8 cellular contexts compared by ENCODE assay signal in the genomic region with DNA sequence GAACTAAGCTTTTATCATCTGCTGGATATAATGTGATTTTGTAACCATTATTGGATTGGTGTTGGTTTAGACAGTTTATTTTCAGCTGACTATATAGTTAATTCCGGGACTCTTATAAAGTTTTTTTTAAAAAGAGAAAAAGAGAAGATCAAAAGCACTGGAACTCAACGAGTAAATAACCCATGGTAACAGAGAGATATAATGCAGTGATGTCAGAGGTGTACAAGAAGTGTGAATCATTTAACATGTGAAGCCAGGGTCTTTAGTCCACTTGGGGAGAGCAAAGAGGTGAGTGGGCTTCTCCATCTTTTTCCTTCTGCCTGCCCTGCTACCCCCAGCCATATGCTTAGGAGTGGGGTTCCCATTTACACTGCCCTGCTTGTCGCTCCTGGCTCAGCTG. TPM values are rescaled to one million over a fixed set of nuclear protein-coding genes. Genes with fewer than 3 reads are reported as not detected.
A peak's percentile ranks its signal among the peaks of the same experiment; 100 is the strongest.
DNase-seq lines count a peak whose midpoint lies in the region; ATAC-seq and TF ChIP-seq lines count a peak whose summit lies in the region.

No MANE protein-coding gene starts in this region.

- WGBS in hepatocyte (ENCODE audit: low lambda C conversion rate, missing lambda C conversion rate): 51% methylated on average over 3 of the region's 3 CpGs

- H3K27ac ChIP-seq in hepatocyte: peak overlapping the region; percentile 100

- H3K36me3 Mint-ChIP-seq in activated CD4-positive, alpha-beta T cell treated with anti-CD3 and anti-CD28 coated beads, Interleukin-2, amount 10 ng/mL, durations not matched to agents 24 days and 14 days (ENCODE audit: low read depth): peaks cover 36% of the 10 kb centered on the region
- H3K36me3 Mint-ChIP-seq in WTC11: peaks cover 37% of the 10 kb centered on the region

- ATAC-seq in WTC11 (no peak), HG03135 (IDR thresholded peaks at IDR 0.05; ENCODE audit: unreplicated experiment) (no peak)

- POLR2A ChIA-PET in WTC11 (lab: Charles Lee): interaction anchor here (0.6 to 0.7 kb wide), 3 partner anchors 46 to 1702 kb away, joined by 3 to 6 read pairs (median 4); no protein-coding TSS in a partner anchor

- TF ChIP-seq CTCF in WTC11 (IDR thresholded peaks at IDR 0.05) (no peak), hepatocyte (IDR thresholded peaks at IDR 0.05; ENCODE audit: poor library complexity) (no peak), GM10266 (IDR thresholded peaks at IDR 0.05; ENCODE audit: control insufficient read depth, insufficient read depth, low read depth, missing control alignments) (no peak)

- peaks cover 4% of the 10 kb centered on the region for H3K4me1 ChIP-seq in hepatocyte (ENCODE audit: insufficient read depth)

- no peaks in the 10 kb centered on the region for H3K27me3 ChIP-seq in hepatocyte

- H3K4me2 ChIP-seq in hepatocyte: peak overlapping the region; percentile 87

- no peaks in the 10 kb centered on the region for H3K9me2 ChIP-seq in hepatocyte (replicated peaks; ENCODE audit: insufficient read depth)

- H2AFZ ChIP-seq in hepatocyte: no peak overlapping the region

- no peaks in the 10 kb centered on the region for H3K9me3 Mint-ChIP-seq in activated CD4-positive, alpha-beta T cell treated with anti-CD3 and anti-CD28 coated beads, Interleukin-2, amount 10 ng/mL, durations not matched to agents 24 days and 14 days
- H3K9me3 Mint-ChIP-seq in WTC11: no peaks in the 10 kb centered on the region

- H3K4me3 ChIP-seq in hepatocyte: peak overlapping the region; percentile 58

- peak overlapping the region; percentile 94 for H3K4me3 Mint-ChIP-seq in activated CD4-positive, alpha-beta T cell treated with anti-CD3 and anti-CD28 coated beads, Interleukin-2, amount 10 ng/mL, durations not matched to agents 24 days and 14 days
- peak overlapping the region; percentile 91 for H3K4me3 Mint-ChIP-seq in WTC11

- no peaks in the 10 kb centered on the region for H3K36me3 ChIP-seq in hepatocyte (replicated peaks; ENCODE audit: insufficient read depth, low read depth)

- no peaks in the 10 kb centered on the region for H3K27me3 Mint-ChIP-seq in activated CD4-positive, alpha-beta T cell treated with anti-CD3 and anti-CD28 coated beads, Interleukin-2, amount 10 ng/mL, durations not matched to agents 24 days and 14 days
- H3K27me3 Mint-ChIP-seq in WTC11 (ENCODE audit: low read depth): peaks cover 2% of the 10 kb centered on the region; the same call in 1 of the 2 replicates

- CTCF ChIA-PET in WTC11 (lab: Charles Lee): interaction anchor here (0.7 to 1.8 kb wide), 5 partner anchors 13 to 550 kb away, joined by 3 to 6 read pairs (median 4); partner anchors contain the start of gene SRD5A3

- peaks cover 42% of the 10 kb centered on the region for H3K4me1 Mint-ChIP-seq in activated CD4-positive, alpha-beta T cell treated with anti-CD3 and anti-CD28 coated beads, Interleukin-2, amount 10 ng/mL, durations not matched to agents 24 days and 14 days
- peaks cover 35% of the 10 kb centered on the region for H3K4me1 Mint-ChIP-seq in WTC11

- H3K9me3 ChIP-seq in hepatocyte (ENCODE audit: low read depth): no peaks in the 10 kb centered on the region

- intact Hi-C loops in activated CD4-positive, alpha-beta T cell treated with anti-CD3 and anti-CD28 coated beads, Interleukin-2, amount 10 ng/mL, durations not matched to agents 24 days and 14 days (cut with micrococcal nuclease): loop anchor here (2.0 to 5.0 kb wide), 4 partner anchors 14 to 1337 kb away; partner anchors contain the start of genes CEP135, CHIC2, PAICS and PPAT

- peaks cover 76% of the 10 kb centered on the region for H3K79me2 ChIP-seq in hepatocyte

- peak overlapping the region; percentile 74 for H3K27ac Mint-ChIP-seq in activated CD4-positive, alpha-beta T cell treated with anti-CD3 and anti-CD28 coated beads, Interleukin-2, amount 10 ng/mL, durations not matched to agents 24 days and 14 days
- H3K27ac Mint-ChIP-seq in WTC11: peak overlapping the region; percentile 86

- H4K20me1 ChIP-seq in hepatocyte (ENCODE audit: insufficient read depth, poor library complexity, severe bottlenecking): peaks cover 46% of the 10 kb centered on the region

- DNase-seq in activated CD4-positive, alpha-beta T cell treated with anti-CD3 and anti-CD28 coated beads, Interleukin-2, amount 10 ng/mL, durations not matched to agents 24 days and 14 days: no peak
- DNase-seq in activated CD4-positive, alpha-beta T cell treated with anti-CD3 and anti-CD28 coated beads, Interleukin-2, amount 50 U/mL, for 4 hours: no peak
- DNase-seq in WTC11 (ENCODE audit: low spot score): no peak
- no peak for DNase-seq in hepatocyte (ENCODE audit: low spot score)
- peak; percentile 60 for DNase-seq in superior temporal gyrus (ENCODE audit: extremely low spot score)
- DNase-seq in NCI-H1436 (lab: John Stamatoyannopoulos, UW): no peak
- no peak for DNase-seq in GM10266 (ENCODE audit: extremely low spot score)

TF ChIP-seq in WTC11, 78 proteins besides CTCF, POLR2A, EP300 and RAD21:
- TF ChIP-seq ZNF532 (CRISPR knock-in tag; IDR thresholded peaks at IDR 0.05; ENCODE audit: borderline replicate concordance) (no peak), PREB (CRISPR knock-in tag; IDR thresholded peaks at IDR 0.05; ENCODE audit: borderline replicate concordance) (no peak), ZNF423 (CRISPR knock-in tag; IDR thresholded peaks at IDR 0.05) (no peak), ZNF121 (CRISPR knock-in tag; IDR thresholded peaks at IDR 0.05) (no peak)
- TF ChIP-seq, protein P1, sequence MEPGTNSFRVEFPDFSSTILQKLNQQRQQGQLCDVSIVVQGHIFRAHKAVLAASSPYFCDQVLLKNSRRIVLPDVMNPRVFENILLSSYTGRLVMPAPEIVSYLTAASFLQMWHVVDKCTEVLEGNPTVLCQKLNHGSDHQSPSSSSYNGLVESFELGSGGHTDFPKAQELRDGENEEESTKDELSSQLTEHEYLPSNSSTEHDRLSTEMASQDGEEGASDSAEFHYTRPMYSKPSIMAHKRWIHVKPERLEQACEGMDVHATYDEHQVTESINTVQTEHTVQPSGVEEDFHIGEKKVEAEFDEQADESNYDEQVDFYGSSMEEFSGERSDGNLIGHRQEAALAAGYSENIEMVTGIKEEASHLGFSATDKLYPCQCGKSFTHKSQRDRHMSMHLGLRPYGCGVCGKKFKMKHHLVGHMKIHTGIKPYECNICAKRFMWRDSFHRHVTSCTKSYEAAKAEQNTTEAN (CRISPR knock-in tag; IDR thresholded peaks at IDR 0.05): no peak

RNA-seq across cellular contexts. Expression of gene TMEM165, which starts 3.2 kb away (rescaled TPM):
- total RNA-seq in activated CD4-positive, alpha-beta T cell treated with anti-CD3 and anti-CD28 coated beads, Interleukin-2, amount 10 ng/mL, durations not matched to agents 24 days and 14 days: 87.2 and 99.1 TPM in 2 replicates
- total RNA-seq in WTC11 (2021): 78.0 to 88.6 TPM (median 80.0 TPM) in 3 replicates
- total RNA-seq in hepatocyte: 146 and 160 TPM in 2 replicates
- 152 and 172 TPM in 2 replicates for polyA plus RNA-seq in hepatocyte

RNA-seq across cellular contexts. Expression of gene SRD5A3, which starts 52.9 kb away (rescaled TPM):
- 26.6 and 27.4 TPM in 2 replicates for total RNA-seq in activated CD4-positive, alpha-beta T cell treated with anti-CD3 and anti-CD28 coated beads, Interleukin-2, amount 10 ng/mL, durations not matched to agents 24 days and 14 days
- total RNA-seq in WTC11 (2021) (24.0 to 27.2 TPM (median 26.5 TPM) in 3 replicates), hepatocyte (32.4 and 37.5 TPM in 2 replicates)
- polyA plus RNA-seq in hepatocyte: 48.7 and 64.3 TPM in 2 replicates
